Comparison of ENCODE assay signal across 14 cellular contexts in the genomic region with DNA sequence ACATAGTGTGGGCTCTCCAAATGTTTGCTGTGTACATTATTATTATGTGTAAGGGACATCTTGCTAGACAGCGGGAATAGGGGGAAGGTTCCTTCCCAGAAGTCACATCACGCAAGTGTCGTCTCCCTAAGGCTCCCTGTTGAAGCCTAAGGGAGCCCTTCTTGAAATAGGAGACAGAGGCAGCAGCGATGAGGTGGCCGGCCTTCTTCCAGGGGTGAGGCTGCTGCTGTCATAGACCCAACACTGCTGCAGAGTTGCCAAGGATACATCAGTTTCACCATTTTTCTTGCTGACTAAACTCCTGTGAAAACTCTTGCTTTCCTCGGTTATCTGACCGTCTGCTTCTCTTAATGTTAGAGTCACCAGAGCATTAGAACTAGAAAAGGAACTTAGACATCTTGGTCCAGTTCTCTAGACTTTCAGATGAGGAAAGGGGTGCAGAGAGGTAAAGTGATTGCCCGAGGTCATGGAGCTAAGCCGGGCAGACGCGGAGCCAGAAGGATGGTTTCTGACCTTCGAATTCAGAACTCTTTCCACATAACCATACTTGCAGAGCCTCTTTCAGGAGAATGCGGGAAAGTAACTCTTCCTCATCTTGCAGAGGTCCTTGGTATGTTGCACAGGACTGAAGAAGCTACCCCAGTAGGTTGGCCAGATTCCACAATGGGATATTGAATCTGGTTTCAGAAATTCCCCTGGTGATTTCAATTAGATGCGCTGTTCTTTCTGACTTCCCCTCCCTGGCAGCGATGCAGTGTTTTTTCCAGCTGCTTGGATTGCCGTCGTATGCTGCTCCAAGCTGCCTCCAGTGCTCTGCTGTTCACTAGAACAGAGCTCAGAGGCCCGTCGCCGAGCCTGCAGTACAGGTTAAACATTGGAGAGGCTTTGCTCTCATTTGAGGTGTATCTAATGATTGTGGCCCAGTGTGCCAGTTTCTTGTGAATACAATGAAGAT.
DNase-seq lines count a peak whose midpoint lies in the region; ATAC-seq, FAIRE-seq and TF ChIP-seq lines count a peak whose summit lies in the region.
"Had no signal": no experiment of that assay in that cellular context is flagged by ENCODE, and none has a peak within 500 bp of the region (broad histone marks: within the 10 kb centered on the region; RNA-seq: fewer than 3 reads in every experiment).

No MANE protein-coding gene starts in this region.

- TF ChIP-seq CTCF in DND-41 (IDR thresholded peaks at IDR 0.05; ENCODE audit: borderline replicate concordance, extremely low read depth, low read length, poor library complexity, severe bottlenecking) (no peak), astrocyte (IDR thresholded peaks at IDR 0.05; ENCODE audit: insufficient read depth, low read depth, low read length) (no peak), upper lobe of right lung (IDR thresholded peaks at IDR 0.05) (no peak)

- no peak for ATAC-seq in DND-41 (ENCODE audit: insufficient read depth, low read depth)
- ATAC-seq in left ventricle myocardium superior = peak; percentile 83
- ATAC-seq in GM18520 (IDR thresholded peaks at IDR 0.05; ENCODE audit: unreplicated experiment) = no peak
- ATAC-seq in upper lobe of right lung = no peak
- ATAC-seq in HG02571 (IDR thresholded peaks at IDR 0.05; ENCODE audit: unreplicated experiment) = no peak

- H3K9ac ChIP-seq in DND-41 (ENCODE audit: low read depth, low read length) (no peak overlapping the region), astrocyte (ENCODE audit: low read length) (no peak overlapping the region)

- DNase-seq in DND-41 (no peak), astrocyte (ENCODE audit: low read depth) (peak; percentile 72), left ventricle myocardium superior (peak; percentile 53), smooth muscle cell of the brain vasculature (ENCODE audit: low read depth, low spot score) (peak; percentile 6), upper lobe of right lung (no peak)
- DNase-seq in activated T-cell treated with anti-CD3 and anti-CD28 coated beads, Interleukin-2, amount 50 U/mL, for 48 hours = no peak
- DNase-seq: activated CD4-positive, CD25-positive, alpha-beta regulatory T cell; activated naive CD8-positive, alpha-beta T cell treated with anti-CD3 and anti-CD28 coated beads for 36 hours; NCI-H1092; NCI-H226; trophoblast cell had no signal

- H3K27ac ChIP-seq in DND-41 (ENCODE audit: low read length) (peak overlapping the region; percentile 14; the same call in 1 of the 2 replicates), astrocyte (ENCODE audit: low read depth, low read length) (no peak overlapping the region), upper lobe of right lung (no peak overlapping the region)

- H3K9me3 Mint-ChIP-seq in astrocyte (ENCODE audit: unreplicated experiment) = peaks cover 7% of the 10 kb centered on the region
- H3K9me3 Mint-ChIP-seq: activated naive CD8-positive, alpha-beta T cell treated with anti-CD3 and anti-CD28 coated beads for 36 hours had no signal

- no peak overlapping the region for H3K4me2 ChIP-seq in DND-41 (ENCODE audit: insufficient read depth, low read length)
- no peak overlapping the region for H3K4me2 ChIP-seq in astrocyte (ENCODE audit: low read length)

- H3K79me2 ChIP-seq in DND-41 (ENCODE audit: insufficient read depth, low read length) (no peaks in the 10 kb centered on the region), astrocyte (ENCODE audit: insufficient read depth, low read length) (no peaks in the 10 kb centered on the region)

- H3K4me1 ChIP-seq in DND-41 (ENCODE audit: insufficient read depth, low read length) (0 out of 2 replicates have a peak, but pooled peaks cover 8% of the 10 kb centered on the region), astrocyte (ENCODE audit: insufficient read depth, low read length) (peaks cover 12% of the 10 kb centered on the region), upper lobe of right lung (no peaks in the 10 kb centered on the region)

- H3K27ac Mint-ChIP-seq in astrocyte (ENCODE audit: unreplicated experiment) = no peak overlapping the region
- H3K27ac Mint-ChIP-seq: activated naive CD8-positive, alpha-beta T cell treated with anti-CD3 and anti-CD28 coated beads for 36 hours had no signal

- H3K36me3 ChIP-seq in DND-41 (ENCODE audit: insufficient read depth, low read length) (no peaks in the 10 kb centered on the region), astrocyte (ENCODE audit: insufficient read depth, low read length) (no peaks in the 10 kb centered on the region), upper lobe of right lung (no peaks in the 10 kb centered on the region)

- H3K36me3 Mint-ChIP-seq in astrocyte (ENCODE audit: low read depth, unreplicated experiment) = peaks cover 3% of the 10 kb centered on the region
- H3K36me3 Mint-ChIP-seq: activated naive CD8-positive, alpha-beta T cell treated with anti-CD3 and anti-CD28 coated beads for 36 hours had no signal

- H3K4me3 ChIP-seq in DND-41 (ENCODE audit: low read depth in 1 of 2, low read length in 2 of 2) (no peak overlapping the region), astrocyte (ENCODE audit: insufficient read depth, low read depth, low read length) (no peak overlapping the region), upper lobe of right lung (no peak overlapping the region)

- no peak overlapping the region for H2AFZ ChIP-seq in DND-41 (ENCODE audit: low read depth, low read length)
- no peak overlapping the region for H2AFZ ChIP-seq in astrocyte (ENCODE audit: low read depth, low read length)

- H3K9me3 ChIP-seq in DND-41 (ENCODE audit: insufficient read depth, low read length, severe bottlenecking) = no peaks in the 10 kb centered on the region
- no peaks in the 10 kb centered on the region for H3K9me3 ChIP-seq in astrocyte (ENCODE audit: insufficient read depth, low read depth, low read length)
- no peaks in the 10 kb centered on the region for H3K9me3 ChIP-seq in upper lobe of right lung

- no peak for FAIRE-seq in astrocyte (lab: Jason Lieb, UNC)
- FAIRE-seq: colon had no signal

- H3K4me1 Mint-ChIP-seq in astrocyte (ENCODE audit: low read depth, unreplicated experiment) = peaks cover 10% of the 10 kb centered on the region

- H3K27me3 ChIP-seq in DND-41 (ENCODE audit: insufficient read depth, low read length, poor library complexity) = no peaks in the 10 kb centered on the region
- H3K27me3 ChIP-seq in astrocyte (ENCODE audit: insufficient read depth, low read length) = no peaks in the 10 kb centered on the region
- H3K27me3 ChIP-seq in upper lobe of right lung = peaks cover 2% of the 10 kb centered on the region

- peaks cover 4% of the 10 kb centered on the region for H3K27me3 Mint-ChIP-seq in astrocyte (ENCODE audit: low read depth, unreplicated experiment)
- H3K27me3 Mint-ChIP-seq: activated naive CD8-positive, alpha-beta T cell treated with anti-CD3 and anti-CD28 coated beads for 36 hours had no signal

- intact Hi-C loops in left ventricle myocardium superior (cut with micrococcal nuclease) = no loop called here
- intact Hi-C loops in upper lobe of right lung (cut with DNase I) = no loop called here

- H3K4me3 Mint-ChIP-seq in astrocyte (ENCODE audit: unreplicated experiment) = no peak overlapping the region
- H3K4me3 Mint-ChIP-seq: activated naive CD8-positive, alpha-beta T cell treated with anti-CD3 and anti-CD28 coated beads for 36 hours had no signal

- no peaks in the 10 kb centered on the region for H4K20me1 ChIP-seq in DND-41 (ENCODE audit: insufficient read depth, low read length)
- peaks cover 40% of the 10 kb centered on the region for H4K20me1 ChIP-seq in astrocyte (ENCODE audit: insufficient read depth, low read length)

Comparison
In these comparisons a context has a peak if more than half of its experiments do, and no peak if none do; other contexts are left out.
1. DNase-seq: peak in astrocyte (single experiment), left ventricle myocardium superior (single experiment) and smooth muscle cell of the brain vasculature (single experiment); none in DND-41 (single experiment), activated T-cell treated with anti-CD3 and anti-CD28 coated beads, Interleukin-2, amount 50 U/mL, for 48 hours (0 of 2) and upper lobe of right lung (single experiment).